ENCODE assay signal across 13 cellular contexts in the genomic region with DNA sequence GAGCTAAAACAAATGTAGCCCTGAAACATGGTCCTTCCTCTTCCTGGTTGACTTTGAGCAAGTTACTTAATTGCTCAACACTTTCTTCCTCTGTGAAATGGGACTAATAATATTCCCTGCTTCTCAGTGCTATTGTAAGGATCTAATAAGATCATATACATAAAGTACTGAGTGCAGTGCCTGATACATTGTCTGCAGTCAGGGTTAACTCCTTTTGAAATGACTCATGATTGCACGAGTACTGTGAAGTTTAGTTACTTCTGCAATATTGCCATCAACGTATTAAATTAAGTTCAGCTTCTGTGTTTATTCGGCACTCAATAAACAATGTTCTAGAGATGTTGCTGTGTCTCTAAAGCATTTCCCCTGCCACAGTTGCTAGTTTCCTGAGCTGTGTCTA.
"Had no signal": no experiment of that assay in that cellular context is flagged by ENCODE, and none has a peak within 500 bp of the region (broad histone marks: within the 10 kb centered on the region; RNA-seq: fewer than 3 reads in every experiment).

No MANE protein-coding gene starts in this region.

- H3K4me1 ChIP-seq: transverse colon had no signal

- DNase-seq: activated CD4-positive, alpha-beta T cell treated with anti-CD3 and anti-CD28 coated beads, Interleukin-2, amount 10 ng/mL, durations not matched to agents 7 days and 5 days; activated effector memory CD4-positive, alpha-beta T cell treated with Interleukin-2 at 50 U/mL for 16 hours; effector memory CD8-positive, alpha-beta T cell; left lung; occipital lobe; right cardiac atrium; small intestine; T1000; transverse colon had no signal

- H3K4me3 ChIP-seq: gastroesophageal sphincter, left lung, transverse colon had no signal

- H3K27me3 ChIP-seq: gastroesophageal sphincter, left lung, transverse colon had no signal

- H3K9me3 ChIP-seq: gastroesophageal sphincter, left lung, transverse colon had no signal

- H3K27ac ChIP-seq: gastroesophageal sphincter, left lung, transverse colon had no signal

- ATAC-seq: effector memory CD8-positive, alpha-beta T cell; gastroesophageal sphincter; left lung; natural killer cell treated with Interleukin-12 subunit alpha and Interleukin-12 subunit beta and Interleukin-15 and Interleukin-18, amount 100 ng/mL, for 72 hours; right cardiac atrium; stimulated activated effector memory CD8-positive, alpha-beta T cell treated with anti-CD3 and anti-CD28 coated beads, Interleukin-12 subunit alpha, Interleukin-12 subunit beta, amount 100 ng/mL, for 72 hours; WTC11 had no signal

- H3K36me3 ChIP-seq: gastroesophageal sphincter, left lung, transverse colon had no signal
